12 cellular contexts compared by ENCODE assay signal in the genomic region with DNA sequence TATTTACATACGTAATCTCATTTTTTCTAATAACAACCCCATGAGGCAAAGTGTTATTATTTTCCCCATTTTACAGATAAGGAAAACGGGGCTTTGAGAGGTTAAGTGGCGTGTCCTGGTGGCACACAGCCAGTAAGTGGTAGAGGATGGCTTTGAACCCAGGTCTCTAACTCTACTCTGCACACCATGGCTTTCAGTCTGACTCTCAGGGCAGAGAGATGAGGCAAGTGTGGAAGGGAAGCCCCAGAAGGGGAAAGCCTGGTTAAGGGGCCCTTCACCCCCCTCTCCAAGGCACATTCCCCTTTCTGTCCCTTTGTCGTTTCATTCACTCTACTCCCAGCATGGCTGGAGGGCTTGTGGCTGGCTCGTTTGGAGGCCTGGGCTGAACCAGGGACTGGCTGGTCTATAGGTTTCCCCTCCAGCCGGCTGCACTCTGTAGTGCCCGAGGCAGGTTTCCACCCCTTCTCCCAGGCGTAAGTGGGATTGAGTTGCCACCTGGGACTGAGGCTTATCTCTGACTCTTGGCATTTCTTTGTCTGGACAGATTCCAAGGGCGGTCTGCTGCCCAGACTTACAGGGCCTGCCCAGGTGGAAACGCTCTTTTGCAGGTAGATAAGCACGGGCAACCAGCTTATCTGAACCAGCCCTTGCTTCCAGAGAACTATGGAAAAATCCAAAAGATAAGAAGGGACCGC. TPM values are rescaled to one million over a fixed set of nuclear protein-coding genes. Genes with fewer than 3 reads are reported as not detected.
A peak's percentile ranks its signal among the peaks of the same experiment; 100 is the strongest.
DNase-seq lines count a peak whose midpoint lies in the region; ATAC-seq and TF ChIP-seq lines count a peak whose summit lies in the region.
"Had no signal": no experiment of that assay in that cellular context is flagged by ENCODE, and none has a peak within 500 bp of the region (broad histone marks: within the 10 kb centered on the region; RNA-seq: fewer than 3 reads in every experiment).

No MANE protein-coding gene starts in this region.

- no peak overlapping the region for H4K91ac ChIP-seq in IMR-90 (ENCODE audit: insufficient read depth, low read depth, low read length)

- H3K36me3 Mint-ChIP-seq in Calu3 (ENCODE audit: insufficient read depth, unreplicated experiment) = peaks cover 60% of the 10 kb centered on the region
- H3K36me3 Mint-ChIP-seq in dendritic cell treated with granulocyte-macrophage colony-stimulating factor and Interleukin-4, amounts not matched to agents 40 ng/mL and 50 ng/mL, for 4 days (ENCODE audit: low read depth) = peaks cover 43% of the 10 kb centered on the region

- no peak overlapping the region for H3K27ac ChIP-seq in IMR-90 (ENCODE audit: insufficient read depth, low read length)
- peak overlapping the region; percentile 71 for H3K27ac ChIP-seq in neutrophil
- H3K27ac ChIP-seq: KMS-11, uterus had no signal

- no peak overlapping the region for H3K4me2 ChIP-seq in IMR-90 (ENCODE audit: low read depth, low read length)
- H3K4me2 ChIP-seq: KMS-11 had no signal

- no peaks in the 10 kb centered on the region for H3K9me3 Mint-ChIP-seq in Calu3 (ENCODE audit: low read depth, unreplicated experiment)
- no peaks in the 10 kb centered on the region for H3K9me3 Mint-ChIP-seq in dendritic cell treated with granulocyte-macrophage colony-stimulating factor and Interleukin-4, amounts not matched to agents 40 ng/mL and 50 ng/mL, for 4 days

- H3K79me1 ChIP-seq in IMR-90 (ENCODE audit: low read depth in 1 of 2, low read length in 2 of 2) = peaks cover 16 to 39% of the 10 kb centered on the region in 2 experiments

- no peak for TF ChIP-seq POLR2A in IMR-90 (IDR thresholded peaks at IDR 0.05; ENCODE audit: low read depth, low read length)

- H3K23ac ChIP-seq in IMR-90 (ENCODE audit: low read depth, low read length) = no peak overlapping the region

- BruUV-seq in Calu3 (replicated peaks; lab: Mats Ljungman, UMichigan) = no TSS peak
- BruUV-seq in IMR-90 (replicated peaks; lab: Mats Ljungman, UMichigan) = no TSS peak

- H4K20me1 ChIP-seq in IMR-90 (ENCODE audit: insufficient read depth, low read length) = no peaks in the 10 kb centered on the region; the same call in 1 of the 2 replicates

- dilution Hi-C loops in IMR-90 (cut with HindIII; ENCODE audit: low sequenced_read_pairs, unreplicated experiment) = no loop called here

- H3K27ac Mint-ChIP-seq in Calu3 (ENCODE audit: unreplicated experiment) = peak overlapping the region; percentile 88
- H3K27ac Mint-ChIP-seq in dendritic cell treated with granulocyte-macrophage colony-stimulating factor and Interleukin-4, amounts not matched to agents 40 ng/mL and 50 ng/mL, for 4 days = peak overlapping the region; percentile 61

- no peak overlapping the region for H2BK20ac ChIP-seq in IMR-90 (ENCODE audit: low read depth, low read length)

- TF ChIP-seq CTCF in Calu3 (IDR thresholded peaks at IDR 0.05; ENCODE audit: unreplicated experiment) = no peak
- no peak for TF ChIP-seq CTCF in IMR-90 (conservative IDR thresholded peaks at IDR 0.05; ENCODE audit: low read depth, low read length)
- no peak for TF ChIP-seq CTCF in neutrophil (IDR thresholded peaks at IDR 0.05)

- H3K4me1 ChIP-seq in IMR-90 (ENCODE audit: control insufficient read depth, insufficient read depth, low read length) = peaks cover 6% of the 10 kb centered on the region
- peaks cover 46 to 48% of the 10 kb centered on the region in 2 experiments for H3K4me1 ChIP-seq in neutrophil (ENCODE audit: control insufficient read depth in 1 of 2, insufficient read depth in 1 of 2, low read depth in 1 of 2, low read length in 1 of 2)
- H3K4me1 ChIP-seq: uterus had no signal

- no peak overlapping the region for H2BK120ac ChIP-seq in IMR-90 (ENCODE audit: low read depth, low read length)

- CTCF ChIA-PET in Calu3 (lab: Charles Lee) = interaction anchor here (0.6 to 3.3 kb wide), 6 partner anchors 12 to 1058 kb away, joined by 3 to 13 read pairs (median 6); a partner anchor contains a TSS
- CTCF ChIA-PET in IMR-90 (lab: Yijun Ruan, JAX) = no interaction called here

- intact Hi-C loops in Calu3 (cut with micrococcal nuclease; ENCODE audit: unreplicated experiment) (loop anchor here (2.0 kb wide), 1 partner anchor 28 kb away; no protein-coding TSS in a partner anchor), IMR-90 (cut with micrococcal nuclease) (loop anchor here (2.0 kb wide), 1 partner anchor 106 kb away; no protein-coding TSS in a partner anchor)
- intact Hi-C loops in dendritic cell treated with granulocyte-macrophage colony-stimulating factor and Interleukin-4, amounts not matched to agents 40 ng/mL and 50 ng/mL, for 4 days (cut with micrococcal nuclease) = no loop called here

- POLR2A ChIA-PET in IMR-90 (lab: Charles Lee; ENCODE audit: unreplicated experiment) = no interaction called here

- no peak overlapping the region for H2BK15ac ChIP-seq in IMR-90 (ENCODE audit: low read depth, low read length)

- no peak for TF ChIP-seq RAD21 in IMR-90 (IDR thresholded peaks at IDR 0.05; ENCODE audit: low read length)

- DNase-seq in Calu3 = peak; percentile 73
- no peak for DNase-seq in IMR-90
- no peak for DNase-seq in NCI-H526 treated with DMSO at 0.1 percent for 48 hours (lab: John Stamatoyannopoulos, UW)
- DNase-seq in NCI-H748 (lab: John Stamatoyannopoulos, UW; ENCODE audit: unreplicated experiment) = no peak
- no peak for DNase-seq in COLO829 (ENCODE audit: low spot score)
- DNase-seq: activated CD4-positive, CD25-positive, alpha-beta regulatory T cell; stimulated activated CD4-positive, alpha-beta T cell treated with anti-CD3 and anti-CD28 coated beads, Interleukin-4, amount 100 ng/mL, for 24 hours; uterus had no signal

- H3K4me1 Mint-ChIP-seq in Calu3 (ENCODE audit: low read depth, unreplicated experiment) = peaks cover 53% of the 10 kb centered on the region
- H3K4me1 Mint-ChIP-seq in dendritic cell treated with granulocyte-macrophage colony-stimulating factor and Interleukin-4, amounts not matched to agents 40 ng/mL and 50 ng/mL, for 4 days (ENCODE audit: low read depth) = peaks cover 56% of the 10 kb centered on the region

- H2AFZ ChIP-seq in IMR-90 (replicated peaks; ENCODE audit: low read length, poor library complexity) = no peak overlapping the region

- no peak overlapping the region for H3K4ac ChIP-seq in IMR-90 (ENCODE audit: low read depth, low read length)

- H4K5ac ChIP-seq in IMR-90 (ENCODE audit: low read depth, low read length) = no peak overlapping the region

- peaks cover 7% of the 10 kb centered on the region for H3K36me3 ChIP-seq in IMR-90 (ENCODE audit: control insufficient read depth, insufficient read depth, low read length)
- peaks cover 58% of the 10 kb centered on the region for H3K36me3 ChIP-seq in neutrophil
- H3K36me3 ChIP-seq: uterus had no signal

- no peak overlapping the region for H4K8ac ChIP-seq in IMR-90 (ENCODE audit: low read depth in 2 of 2, low read length in 2 of 2)

- H3K4me3 Mint-ChIP-seq in Calu3 (ENCODE audit: low read depth, unreplicated experiment) = peak overlapping the region; percentile 51
- H3K4me3 Mint-ChIP-seq in dendritic cell treated with granulocyte-macrophage colony-stimulating factor and Interleukin-4, amounts not matched to agents 40 ng/mL and 50 ng/mL, for 4 days = no peak overlapping the region

- ATAC-seq in IMR-90 (ENCODE audit: low read depth) = no peak
- ATAC-seq in HG03571 (IDR thresholded peaks at IDR 0.05; ENCODE audit: unreplicated experiment) = no peak

- in situ Hi-C loops in IMR-90 (cut with MboI; ENCODE audit: low sequenced_read_pairs) = no loop called here

- no peaks in the 10 kb centered on the region for H3K27me3 Mint-ChIP-seq in Calu3 (ENCODE audit: unreplicated experiment)
- no peaks in the 10 kb centered on the region for H3K27me3 Mint-ChIP-seq in dendritic cell treated with granulocyte-macrophage colony-stimulating factor and Interleukin-4, amounts not matched to agents 40 ng/mL and 50 ng/mL, for 4 days

- no peak overlapping the region for H2BK5ac ChIP-seq in IMR-90 (ENCODE audit: low read depth, low read length, poor library complexity, severe bottlenecking)

- H3K9me1 ChIP-seq in IMR-90 (ENCODE audit: insufficient read depth, low read length) = peaks cover 5% of the 10 kb centered on the region

- no peaks in the 10 kb centered on the region for H3K27me3 ChIP-seq in IMR-90 (ENCODE audit: control insufficient read depth, insufficient read depth, low read length)
- no peaks in the 10 kb centered on the region for H3K27me3 ChIP-seq in neutrophil
- H3K27me3 ChIP-seq: uterus had no signal

- no peak overlapping the region for H3K56ac ChIP-seq in IMR-90 (ENCODE audit: extremely low read depth, insufficient read depth, low read length)

- H2AK5ac ChIP-seq in IMR-90 (ENCODE audit: low read depth, low read length) = no peak overlapping the region

- H2AK9ac ChIP-seq in IMR-90 (replicated peaks; ENCODE audit: low read depth, low read length, poor library complexity) = peak overlapping the region; percentile 5

- no peak overlapping the region for H3K14ac ChIP-seq in IMR-90 (replicated peaks; ENCODE audit: low read depth, low read length)

- H3K9me3 ChIP-seq in IMR-90 (ENCODE audit: control insufficient read depth, insufficient read depth, low read length) = no peaks in the 10 kb centered on the region
- no peaks in the 10 kb centered on the region for H3K9me3 ChIP-seq in neutrophil
- H3K9me3 ChIP-seq: uterus had no signal

- H3K4me3 ChIP-seq in IMR-90 (ENCODE audit: insufficient read depth, low read depth, low read length) (no peak overlapping the region), neutrophil (ENCODE audit: low read depth in 1 of 2, low read length in 1 of 2) (no peak overlapping the region)
- H3K4me3 ChIP-seq: uterus had no signal

- WGBS in IMR-90 (ENCODE audit: extremely low coverage in 2 of 2, insufficient read length in 1 of 2), 2 experiments = 81% methylated on average over 8 of the region's 12 CpGs; no CpG with 5 or more reads in 1 of the 2 experiments

- H3K9ac ChIP-seq in IMR-90 (ENCODE audit: low read depth, low read length) = no peak overlapping the region
- H3K9ac ChIP-seq: KMS-11 had no signal

- H3K18ac ChIP-seq in IMR-90 (ENCODE audit: low read depth, low read length) = no peak overlapping the region

RNA-seq across cellular contexts. Expression of a gene that starts 12.1 kb away (rescaled TPM):
- total RNA-seq in Calu3 (2022) = 67.3 and 73.0 TPM in 2 replicates
- 5.0 and 6.9 TPM in 2 replicates for total RNA-seq in IMR-90 (2012; rRNA removed)
- polyA plus RNA-seq in IMR-90 (2012; rRNA removed) = 22.5 and 27.5 TPM in 2 replicates
- polyA plus RNA-seq in IMR-90 (2012; cell fraction: cytosol; rRNA removed) = 12.9 and 29.8 TPM in 2 replicates
- polyA plus RNA-seq in IMR-90 (2012; cell fraction: nucleus; rRNA removed; ENCODE audit: low replicate concordance) = 23.9 and 48.0 TPM in 2 replicates

RNA-seq across cellular contexts. Expression of a gene that starts 20.5 kb away (rescaled TPM):
- total RNA-seq in Calu3 (2022) = 82.8 and 86.7 TPM in 2 replicates
- total RNA-seq in IMR-90 (2012; rRNA removed) = 29.4 and 31.5 TPM in 2 replicates
- 94.1 and 102 TPM in 2 replicates for polyA plus RNA-seq in IMR-90 (2012; rRNA removed)
- 72.2 and 86.5 TPM in 2 replicates for polyA plus RNA-seq in IMR-90 (2012; cell fraction: cytosol; rRNA removed)
- 53.8 and 83.0 TPM in 2 replicates for polyA plus RNA-seq in IMR-90 (2012; cell fraction: nucleus; rRNA removed; ENCODE audit: low replicate concordance)

RNA-seq across cellular contexts. Expression of a gene that starts 20.7 kb away (rescaled TPM):
- total RNA-seq in Calu3 (2022) = 17.5 and 20.3 TPM in 2 replicates
- total RNA-seq in IMR-90 (2012; rRNA removed) = 3.9 and 4.1 TPM in 2 replicates
- polyA plus RNA-seq in IMR-90 (2012; rRNA removed) = 1.3 and 2.3 TPM in 2 replicates
- 1.7 and 2.0 TPM in 2 replicates for polyA plus RNA-seq in IMR-90 (2012; cell fraction: cytosol; rRNA removed)
- polyA plus RNA-seq in IMR-90 (2012; cell fraction: nucleus; rRNA removed; ENCODE audit: low replicate concordance) = 2.9 and 3.1 TPM in 2 replicates

RNA-seq across cellular contexts. Expression of a gene that starts 36.1 kb away (rescaled TPM):
- total RNA-seq in Calu3 (2022) (0.29 and 0.71 TPM in 2 replicates), IMR-90 (2012; rRNA removed) (not detected in 2 replicates)
- polyA plus RNA-seq in IMR-90 (2012; rRNA removed) = 0.10 TPM in 1 of 2 replicates, not detected in the other
- polyA plus RNA-seq in IMR-90 (2012; cell fraction: cytosol; rRNA removed) = not detected in 2 replicates
- 0.10 and 0.29 TPM in 2 replicates for polyA plus RNA-seq in IMR-90 (2012; cell fraction: nucleus; rRNA removed; ENCODE audit: low replicate concordance)

RNA-seq across cellular contexts. Expression of a gene that starts 52.2 kb away (rescaled TPM):
- 110 and 114 TPM in 2 replicates for total RNA-seq in Calu3 (2022)
- 39.6 and 44.2 TPM in 2 replicates for total RNA-seq in IMR-90 (2012; rRNA removed)
- polyA plus RNA-seq in IMR-90 (2012; rRNA removed) = 40.3 and 46.2 TPM in 2 replicates
- 23.0 and 24.4 TPM in 2 replicates for polyA plus RNA-seq in IMR-90 (2012; cell fraction: cytosol; rRNA removed)
- polyA plus RNA-seq in IMR-90 (2012; cell fraction: nucleus; rRNA removed; ENCODE audit: low replicate concordance) = 10.3 and 24.2 TPM in 2 replicates
